In genomic region chr17:29179232-29180036, GRCh38 we compare ENCODE assay signal across 7 cellular contexts. TPM values are rescaled to one million over a fixed set of nuclear protein-coding genes. Genes with fewer than 3 reads are reported as not detected.
A peak's percentile ranks its signal among the peaks of the same experiment; 100 is the strongest.
DNase-seq lines count a peak whose midpoint lies in the region; ATAC-seq lines count a peak whose summit lies in the region.

No MANE protein-coding gene starts in this region.

- H3K27me3 Mint-ChIP-seq in activated T-cell treated with anti-CD3 and anti-CD28 coated beads, Interleukin-2, amount 50 U/mL, for 4 hours (ENCODE audit: low read depth): peaks cover 2% of the 10 kb centered on the region

- no peaks in the 10 kb centered on the region for H3K36me3 Mint-ChIP-seq in activated T-cell treated with anti-CD3 and anti-CD28 coated beads, Interleukin-2, amount 50 U/mL, for 4 hours (ENCODE audit: insufficient read depth)

- peaks cover 24% of the 10 kb centered on the region; the same call in 1 of the 2 replicates for H3K4me1 ChIP-seq in ES-I3 (ENCODE audit: insufficient read depth, low read length)

- H3K4me1 Mint-ChIP-seq in activated T-cell treated with anti-CD3 and anti-CD28 coated beads, Interleukin-2, amount 50 U/mL, for 4 hours (ENCODE audit: low read depth): peaks cover 17% of the 10 kb centered on the region

- ATAC-seq in activated T-cell treated with anti-CD3 and anti-CD28 coated beads, Interleukin-2, amount 50 U/mL, for 4 hours: peak in 1 of 2 donors; percentile 1
- ATAC-seq in GM18517 (IDR thresholded peaks at IDR 0.05; ENCODE audit: unreplicated experiment): no peak
- ATAC-seq in GM21390 (IDR thresholded peaks at IDR 0.05; ENCODE audit: unreplicated experiment): no peak

- intact Hi-C loops in cardiac septum (cut with DNase I): loop anchor here (1.0 to 2.0 kb wide), 2 partner anchors 30 to 113 kb away; no protein-coding TSS in a partner anchor

- DNase-seq in NCI-H1092 (lab: John Stamatoyannopoulos, UW) (peak; percentile 40), cardiac septum (ENCODE audit: low spot score) (peak; percentile 81), pons (ENCODE audit: low spot score) (peak; percentile 32)
- DNase-seq in activated T-cell treated with anti-CD3 and anti-CD28 coated beads, Interleukin-2, amount 50 U/mL, for 4 hours: no peak

- H3K36me3 ChIP-seq in ES-I3 (ENCODE audit: insufficient read depth, low read length): no peaks in the 10 kb centered on the region

- peak overlapping the region; percentile 83 for H3K9ac ChIP-seq in ES-I3 (ENCODE audit: low read depth, low read length)

- no peaks in the 10 kb centered on the region for H3K9me3 Mint-ChIP-seq in activated T-cell treated with anti-CD3 and anti-CD28 coated beads, Interleukin-2, amount 50 U/mL, for 4 hours

- no peaks in the 10 kb centered on the region for H3K9me3 ChIP-seq in ES-I3 (ENCODE audit: control insufficient read depth, insufficient read depth, low read length)

- H3K4me3 Mint-ChIP-seq in activated T-cell treated with anti-CD3 and anti-CD28 coated beads, Interleukin-2, amount 50 U/mL, for 4 hours: peak overlapping the region; percentile 65

RNA-seq across cellular contexts. Expression of gene MYO18A, which starts 0.8 kb away (rescaled TPM):
- 10 to 100 TPM; 24.2 to 24.3 (median 24.2) TPM for total RNA-seq in activated T-cell treated with anti-CD3 and anti-CD28 coated beads, Interleukin-2, amount 50 U/mL, for 4 hours
- 317 TPM for total RNA-seq in cardiac septum

Comparison
In these comparisons a context has a peak if more than half of its experiments do, and no peak if none do; other contexts are left out.
1. RNA of gene MYO18A, which starts 0.8 kb away (total RNA-seq): 317 TPM in cardiac septum (single experiment); 24.2 to 24.3 TPM in activated T-cell treated with anti-CD3 and anti-CD28 coated beads, Interleukin-2, amount 50 U/mL, for 4 hours; every median in the first group is over 10 times any median in the second.